30 cellular contexts compared by ENCODE assay signal in the genomic region with DNA sequence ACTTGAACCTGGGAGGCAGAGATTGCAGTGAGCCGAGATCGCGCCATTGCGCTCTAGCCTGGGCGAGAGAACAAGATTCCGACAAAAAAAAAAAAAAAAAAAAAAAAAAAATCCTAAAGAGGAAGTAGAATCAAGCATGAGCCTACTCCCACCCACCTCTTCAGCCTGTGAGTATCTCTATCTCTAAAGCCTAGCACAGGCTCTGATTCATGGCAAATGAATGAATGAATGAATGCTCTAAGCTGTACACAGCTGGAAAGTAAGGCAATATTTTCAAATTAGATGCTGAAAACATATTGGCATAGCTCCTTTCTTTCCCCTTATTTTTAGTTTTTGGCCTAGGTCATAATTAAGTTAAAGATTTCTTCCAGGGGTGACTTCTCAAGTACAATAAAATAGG. TPM values are rescaled to one million over a fixed set of nuclear protein-coding genes. Genes with fewer than 3 reads are reported as not detected.
DNase-seq lines count a peak whose midpoint lies in the region; ATAC-seq, FAIRE-seq and TF ChIP-seq lines count a peak whose summit lies in the region.
"Had no signal": no experiment of that assay in that cellular context is flagged by ENCODE, and none has a peak within 500 bp of the region (broad histone marks: within the 10 kb centered on the region; RNA-seq: fewer than 3 reads in every experiment).

No MANE protein-coding gene starts in this region.

- H3K4me1 ChIP-seq in astrocyte (ENCODE audit: insufficient read depth, low read length), result peaks cover 15% of the 10 kb centered on the region
- H3K4me1 ChIP-seq in smooth muscle cell (ENCODE audit: low read depth), result peaks cover 4% of the 10 kb centered on the region
- no peaks in the 10 kb centered on the region for H3K4me1 ChIP-seq in tibial artery
- H3K4me1 ChIP-seq: psoas muscle had no signal

- no peaks in the 10 kb centered on the region for H3K9me3 Mint-ChIP-seq in astrocyte (ENCODE audit: unreplicated experiment)
- no peaks in the 10 kb centered on the region for H3K9me3 Mint-ChIP-seq in activated CD8-positive, alpha-beta T cell treated with anti-CD3 and anti-CD28 coated beads, Interleukin-2, amount 10 ng/mL, durations not matched to agents 7 days and 5 days (ENCODE audit: insufficient read depth)
- H3K9me3 Mint-ChIP-seq: activated CD4-positive, alpha-beta T cell treated with anti-CD3 and anti-CD28 coated beads, Interleukin-2, amount 10 ng/mL, durations not matched to agents 24 days and 14 days; activated T-cell treated with anti-CD3 and anti-CD28 coated beads, Interleukin-2, amount 50 U/mL, for 24 hours; T-helper 2 cell treated with Interferon-gamma antibody and Interleukin-4, amounts not matched to agents 5 μg/mL and 100 μg/mL, for 36 hours had no signal

- H3K4me3 Mint-ChIP-seq in astrocyte (ENCODE audit: unreplicated experiment), result no peak overlapping the region
- H3K4me3 Mint-ChIP-seq in activated CD8-positive, alpha-beta T cell treated with anti-CD3 and anti-CD28 coated beads, Interleukin-2, amount 10 ng/mL, durations not matched to agents 7 days and 5 days, result no peak overlapping the region
- H3K4me3 Mint-ChIP-seq: activated CD4-positive, alpha-beta T cell treated with anti-CD3 and anti-CD28 coated beads, Interleukin-2, amount 10 ng/mL, durations not matched to agents 24 days and 14 days; activated T-cell treated with anti-CD3 and anti-CD28 coated beads, Interleukin-2, amount 50 U/mL, for 24 hours; T-helper 2 cell treated with Interferon-gamma antibody and Interleukin-4, amounts not matched to agents 5 μg/mL and 100 μg/mL, for 36 hours had no signal

- DNase-seq in HCEC 1CT (peak; percentile 17), NOMO-1 (lab: John Stamatoyannopoulos, UW; ENCODE audit: unreplicated experiment in 2 of 2) (peak; percentile 73 to 76), astrocyte (ENCODE audit: low read depth) (no peak), smooth muscle cell (lab: John Stamatoyannopoulos, UW; ENCODE audit: unreplicated experiment) (no peak), C1 segment of cervical spinal cord (lab: John Stamatoyannopoulos, UW) (no peak), tibial artery (no peak)
- no peak for DNase-seq in activated CD8-positive, alpha-beta T cell treated with anti-CD3 and anti-CD28 coated beads, Interleukin-2, amount 10 ng/mL, durations not matched to agents 7 days and 5 days
- DNase-seq: activated CD4-positive, alpha-beta T cell treated with anti-CD3 and anti-CD28 coated beads, Interleukin-2, amount 10 ng/mL, durations not matched to agents 24 days and 14 days; activated gamma-delta T cell treated with Interleukin-2 at 50 U/mL for 16 hours; activated T-cell treated with anti-CD3 and anti-CD28 coated beads, Interleukin-2, amount 50 U/mL, for 24 hours; COR-L47; DMS79; left ventricle myocardium inferior; NCI-H1417 treated with DMSO at 0.1 percent for 48 hours; NCI-H2081 treated with DMSO at 0.1 percent for 48 hours; NCI-H774; PC-3; psoas muscle; sigmoid colon; stimulated activated naive CD8-positive, alpha-beta T cell treated with anti-CD3 and anti-CD28 coated beads, Interleukin-15, Interleukin-2, amounts not matched to agents 100 U/mL and 50 U/mL, for 24 hours; WERI-Rb-1 had no signal

- H2AFZ ChIP-seq in astrocyte (ENCODE audit: low read depth, low read length), result no peak overlapping the region
- no peak overlapping the region for H2AFZ ChIP-seq in smooth muscle cell (ENCODE audit: low read depth)

- H3K36me3 ChIP-seq in astrocyte (ENCODE audit: insufficient read depth, low read length), result no peaks in the 10 kb centered on the region
- H3K36me3 ChIP-seq in smooth muscle cell (ENCODE audit: low read depth), result no peaks in the 10 kb centered on the region
- no peaks in the 10 kb centered on the region for H3K36me3 ChIP-seq in tibial artery
- H3K36me3 ChIP-seq: left ventricle myocardium inferior, neutrophil, sigmoid colon, thoracic aorta, WERI-Rb-1 had no signal

- peak overlapping the region; percentile 59 for H3K27ac Mint-ChIP-seq in astrocyte (ENCODE audit: unreplicated experiment)
- no peak overlapping the region for H3K27ac Mint-ChIP-seq in activated CD8-positive, alpha-beta T cell treated with anti-CD3 and anti-CD28 coated beads, Interleukin-2, amount 10 ng/mL, durations not matched to agents 7 days and 5 days
- H3K27ac Mint-ChIP-seq: activated CD4-positive, alpha-beta T cell treated with anti-CD3 and anti-CD28 coated beads, Interleukin-2, amount 10 ng/mL, durations not matched to agents 24 days and 14 days; activated T-cell treated with anti-CD3 and anti-CD28 coated beads, Interleukin-2, amount 50 U/mL, for 24 hours; T-helper 2 cell treated with Interferon-gamma antibody and Interleukin-4, amounts not matched to agents 5 μg/mL and 100 μg/mL, for 36 hours had no signal

- peaks cover 2% of the 10 kb centered on the region for H3K27me3 Mint-ChIP-seq in astrocyte (ENCODE audit: low read depth, unreplicated experiment)
- H3K27me3 Mint-ChIP-seq in activated CD8-positive, alpha-beta T cell treated with anti-CD3 and anti-CD28 coated beads, Interleukin-2, amount 10 ng/mL, durations not matched to agents 7 days and 5 days (ENCODE audit: low read depth), result peaks cover 16% of the 10 kb centered on the region

- H3K36me3 Mint-ChIP-seq in astrocyte (ENCODE audit: low read depth, unreplicated experiment), result peaks cover 2% of the 10 kb centered on the region
- no peaks in the 10 kb centered on the region for H3K36me3 Mint-ChIP-seq in activated CD8-positive, alpha-beta T cell treated with anti-CD3 and anti-CD28 coated beads, Interleukin-2, amount 10 ng/mL, durations not matched to agents 7 days and 5 days (ENCODE audit: low read depth)

- intact Hi-C loops in tibial artery (cut with DNase I; ENCODE audit: low total_unique reads), result no loop called here

- H3K4me3 ChIP-seq in astrocyte (ENCODE audit: insufficient read depth, low read depth, low read length) (no peak overlapping the region), smooth muscle cell (no peak overlapping the region), tibial artery (no peak overlapping the region)
- H3K4me3 ChIP-seq: left ventricle myocardium inferior, psoas muscle, sigmoid colon, thoracic aorta had no signal

- H3K9me3 ChIP-seq in astrocyte (ENCODE audit: insufficient read depth, low read depth, low read length) (no peaks in the 10 kb centered on the region), smooth muscle cell (replicated peaks; ENCODE audit: low read depth) (no peaks in the 10 kb centered on the region), tibial artery (no peaks in the 10 kb centered on the region)
- H3K9me3 ChIP-seq: left ventricle myocardium inferior, neutrophil, psoas muscle, sigmoid colon, thoracic aorta had no signal

- WGBS in smooth muscle cell (ENCODE audit: low lambda C conversion rate), result 95% methylated on average over 6 of the region's 6 CpGs

- peaks cover 13% of the 10 kb centered on the region for H3K4me1 Mint-ChIP-seq in astrocyte (ENCODE audit: low read depth, unreplicated experiment)
- H3K4me1 Mint-ChIP-seq in activated CD8-positive, alpha-beta T cell treated with anti-CD3 and anti-CD28 coated beads, Interleukin-2, amount 10 ng/mL, durations not matched to agents 7 days and 5 days (ENCODE audit: low read depth), result no peaks in the 10 kb centered on the region
- H3K4me1 Mint-ChIP-seq: activated CD4-positive, alpha-beta T cell treated with anti-CD3 and anti-CD28 coated beads, Interleukin-2, amount 10 ng/mL, durations not matched to agents 24 days and 14 days had no signal

- CTCF ChIA-PET in activated CD8-positive, alpha-beta T cell treated with anti-CD3 and anti-CD28 coated beads, Interleukin-2, amount 10 ng/mL, durations not matched to agents 7 days and 5 days (lab: Charles Lee), result no interaction called here

- TF ChIP-seq CTCF in astrocyte (IDR thresholded peaks at IDR 0.05; ENCODE audit: insufficient read depth, low read depth, low read length) (no peak), smooth muscle cell (IDR thresholded peaks at IDR 0.05; ENCODE audit: borderline replicate concordance, insufficient read depth, poor library complexity, severe bottlenecking) (no peak), tibial artery (IDR thresholded peaks at IDR 0.05) (no peak)

- POLR2A ChIA-PET in activated CD8-positive, alpha-beta T cell treated with anti-CD3 and anti-CD28 coated beads, Interleukin-2, amount 10 ng/mL, durations not matched to agents 7 days and 5 days (lab: Charles Lee), result no interaction called here

- no peaks in the 10 kb centered on the region for H4K20me1 ChIP-seq in astrocyte (ENCODE audit: insufficient read depth, low read length)
- no peaks in the 10 kb centered on the region for H4K20me1 ChIP-seq in smooth muscle cell (ENCODE audit: low read depth)

- peak overlapping the region; percentile 8 for H3K4me2 ChIP-seq in astrocyte (ENCODE audit: low read length)
- H3K4me2 ChIP-seq in smooth muscle cell, result no peak overlapping the region

- H3K27ac ChIP-seq in astrocyte (ENCODE audit: low read depth, low read length) (no peak overlapping the region), smooth muscle cell (ENCODE audit: low read depth) (peak overlapping the region; percentile 99), tibial artery (no peak overlapping the region)
- H3K27ac ChIP-seq: HL-60, left ventricle myocardium inferior, neutrophil, psoas muscle, sigmoid colon, thoracic aorta, WERI-Rb-1 had no signal

- H3K79me2 ChIP-seq in astrocyte (ENCODE audit: insufficient read depth, low read length), result no peaks in the 10 kb centered on the region
- H3K79me2 ChIP-seq in smooth muscle cell (ENCODE audit: low read depth), result no peaks in the 10 kb centered on the region

- FAIRE-seq in astrocyte (lab: Jason Lieb, UNC), result no peak
- FAIRE-seq: GM18507 had no signal

- no peaks in the 10 kb centered on the region for H3F3A ChIP-seq in smooth muscle cell (ENCODE audit: low read depth)

- no peak overlapping the region for H3K9ac ChIP-seq in astrocyte (ENCODE audit: low read length)
- peak overlapping the region; percentile 93 for H3K9ac ChIP-seq in smooth muscle cell (ENCODE audit: low read depth)

- ATAC-seq in activated CD8-positive, alpha-beta T cell treated with anti-CD3 and anti-CD28 coated beads, Interleukin-2, amount 10 ng/mL, durations not matched to agents 7 days and 5 days, result no peak
- ATAC-seq: PC-3; psoas muscle; SK-N-SH treated with all-trans-retinoic acid at 6 μM for 48 hours; stimulated activated naive CD8-positive, alpha-beta T cell treated with anti-CD3 and anti-CD28 coated beads, Interleukin-15, Interleukin-2, amounts not matched to agents 100 U/mL and 50 U/mL, for 24 hours had no signal

- peaks cover 7% of the 10 kb centered on the region for H3K27me3 ChIP-seq in astrocyte (ENCODE audit: insufficient read depth, low read length)
- H3K27me3 ChIP-seq in smooth muscle cell (ENCODE audit: low read depth), result no peaks in the 10 kb centered on the region
- no peaks in the 10 kb centered on the region for H3K27me3 ChIP-seq in tibial artery
- H3K27me3 ChIP-seq: neutrophil, sigmoid colon had no signal

RNA-seq across cellular contexts. Expression of gene FAM216B, which starts 35.7 kb away (rescaled TPM):
- total RNA-seq in astrocyte, result not detected in 2 replicates
- total RNA-seq in smooth muscle cell, result not detected in 2 replicates
- polyA plus RNA-seq in smooth muscle cell, result not detected in 2 replicates
- not detected for total RNA-seq in activated CD8-positive, alpha-beta T cell treated with anti-CD3 and anti-CD28 coated beads, Interleukin-2, amount 10 ng/mL, durations not matched to agents 7 days and 5 days
- total RNA-seq: activated CD4-positive, alpha-beta T cell treated with anti-CD3 and anti-CD28 coated beads, Interleukin-2, amount 10 ng/mL, durations not matched to agents 24 days and 14 days; glomerular endothelial cell; mesenteric fat pad; PC-3; psoas muscle; sigmoid colon; thoracic aorta had no signal
- polyA plus RNA-seq: BJ, psoas muscle had no signal

Comparison
In these comparisons a context has a peak if more than half of its experiments do, and no peak if none do; other contexts are left out.
1. DNase-seq: peak in HCEC 1CT (single experiment) and NOMO-1 (2 of 2); none in astrocyte (single experiment), smooth muscle cell (single experiment), C1 segment of cervical spinal cord (0 of 14), tibial artery (0 of 2) and activated CD8-positive, alpha-beta T cell treated with anti-CD3 and anti-CD28 coated beads, Interleukin-2, amount 10 ng/mL, durations not matched to agents 7 days and 5 days (single experiment).